Comparison of ENCODE assay signal across 1 cellular context in genomic region chr2:84931384-84931821, GRCh38.
TF ChIP-seq lines count a peak whose summit lies in the region.

No MANE protein-coding gene starts in this region.

TF ChIP-seq in HepG2, 621 proteins besides CTCF, POLR2A, EP300 and RAD21:
- TF ChIP-seq EEA1 (CRISPR knock-in tag; IDR thresholded peaks at IDR 0.05; ENCODE audit: borderline replicate concordance) (no peak), LCORL (IDR thresholded peaks at IDR 0.05) (no peak), LCORL (CRISPR knock-in tag; IDR thresholded peaks at IDR 0.05) (peak; percentile 60; the same call in 1 of the 2 replicates), FOXP1 (IDR thresholded peaks at IDR 0.05) (no peak), FOXP1 (CRISPR knock-in tag; IDR thresholded peaks at IDR 0.05) (0 out of 2 replicates have a peak, but pooled peaks have one; percentile 9), HNRNPH1 (optimal IDR thresholded peaks at IDR 0.05; ENCODE audit: low read depth, low read length) (no peak), ZNF577 (CRISPR knock-in tag; IDR thresholded peaks at IDR 0.05; ENCODE audit: borderline replicate concordance, low read depth) (no peak), ATF4 (CRISPR knock-in tag; IDR thresholded peaks at IDR 0.05) (no peak), AHDC1 (CRISPR knock-in tag; IDR thresholded peaks at IDR 0.05; ENCODE audit: borderline replicate concordance) (peak; percentile 42; the same call in 1 of the 2 replicates), ZNF709 (CRISPR knock-in tag; IDR thresholded peaks at IDR 0.05) (no peak), ZBTB14 (CRISPR knock-in tag; IDR thresholded peaks at IDR 0.05) (no peak), ZNF234 (CRISPR knock-in tag; conservative IDR thresholded peaks at IDR 0.05) (no peak), YEATS4 (CRISPR knock-in tag; IDR thresholded peaks at IDR 0.05; ENCODE audit: borderline replicate concordance) (no peak), ELF1 (CRISPR knock-in tag; IDR thresholded peaks at IDR 0.05) (no peak), TGIF2 (CRISPR knock-in tag; IDR thresholded peaks at IDR 0.05) (no peak), PLRG1 (conservative IDR thresholded peaks at IDR 0.05) (no peak), SAP130 (CRISPR knock-in tag; IDR thresholded peaks at IDR 0.05; ENCODE audit: low read depth) (0 out of 2 replicates have a peak, but pooled peaks have one; percentile 36), ZSCAN30 (CRISPR knock-in tag; IDR thresholded peaks at IDR 0.05) (no peak), ATF3 (CRISPR knock-in tag; IDR thresholded peaks at IDR 0.05) (no peak), TEAD3 (CRISPR knock-in tag; optimal IDR thresholded peaks at IDR 0.05; ENCODE audit: borderline replicate concordance) (peak; percentile 16), TOE1 (CRISPR knock-in tag; IDR thresholded peaks at IDR 0.05) (no peak), SOX5 (CRISPR knock-in tag; IDR thresholded peaks at IDR 0.05; ENCODE audit: borderline replicate concordance) (0 out of 2 replicates have a peak, but pooled peaks have one; percentile 17), ZUFSP (CRISPR knock-in tag; IDR thresholded peaks at IDR 0.05; ENCODE audit: borderline replicate concordance) (no peak), TBP (CRISPR knock-in tag; IDR thresholded peaks at IDR 0.05) (no peak), HCFC1 (IDR thresholded peaks at IDR 0.05; ENCODE audit: low read depth, low read length) (no peak), HMGA1 (CRISPR knock-in tag; conservative IDR thresholded peaks at IDR 0.05) (no peak), NR2F6 (IDR thresholded peaks at IDR 0.05) (no peak), NR2F6 (CRISPR knock-in tag; IDR thresholded peaks at IDR 0.05) (no peak), MED1 (CRISPR knock-in tag; IDR thresholded peaks at IDR 0.05) (0 out of 2 replicates have a peak, but pooled peaks have one; percentile 12), PAXIP1 (CRISPR knock-in tag; conservative IDR thresholded peaks at IDR 0.05) (peak; percentile 40), NR3C1 (CRISPR knock-in tag; IDR thresholded peaks at IDR 0.05) (no peak), CBX1 (IDR thresholded peaks at IDR 0.05; ENCODE audit: low read depth) (no peak)
